Comparison of ENCODE assay signal across 12 cellular contexts in the genomic region with DNA sequence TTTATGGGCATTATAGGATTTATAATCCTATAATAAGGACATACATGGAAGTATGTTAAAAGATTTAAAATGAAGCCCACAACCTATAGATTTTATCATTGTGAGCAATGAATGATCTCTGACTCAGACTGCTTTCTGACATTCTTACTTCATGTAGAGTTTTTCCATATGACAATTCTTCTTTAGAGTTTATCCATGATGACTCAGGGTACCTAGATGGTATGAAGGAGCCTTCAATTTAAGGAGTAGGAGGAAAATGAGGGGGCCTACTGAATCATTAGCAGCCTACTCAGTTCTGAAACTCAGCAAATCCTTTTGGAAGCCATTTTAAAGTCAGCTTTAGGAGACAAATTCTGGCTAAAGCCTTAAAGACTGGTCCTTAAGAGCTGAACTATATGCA. TPM values are rescaled to one million over a fixed set of nuclear protein-coding genes. Genes with fewer than 3 reads are reported as not detected.
DNase-seq lines count a peak whose midpoint lies in the region; ATAC-seq and TF ChIP-seq lines count a peak whose summit lies in the region.
"Had no signal": no experiment of that assay in that cellular context is flagged by ENCODE, and none has a peak within 500 bp of the region (broad histone marks: within the 10 kb centered on the region; RNA-seq: fewer than 3 reads in every experiment).

No MANE protein-coding gene starts in this region.

- H3K4me1 Mint-ChIP-seq in activated T-cell treated with anti-CD3 and anti-CD28 coated beads, Interleukin-2, amount 50 U/mL, for 24 hours (ENCODE audit: low read depth) = peaks cover 92% of the 10 kb centered on the region

- peaks cover 17 to 31% of the 10 kb centered on the region in 2 experiments; a peak in 3 of 4 replicates for H3K4me1 ChIP-seq in SK-N-SH (ENCODE audit: control insufficient read depth in 1 of 2, insufficient read depth in 2 of 2, low read depth in 1 of 2, low read length in 1 of 2)

- H3K4me2 ChIP-seq in SK-N-SH = peak overlapping the region; percentile 36

- peak overlapping the region; percentile 60 for H3K4me3 Mint-ChIP-seq in activated T-cell treated with anti-CD3 and anti-CD28 coated beads, Interleukin-2, amount 50 U/mL, for 24 hours

- ATAC-seq in stimulated activated naive CD8-positive, alpha-beta T cell treated with anti-CD3 and anti-CD28 coated beads, Interleukin-15, Interleukin-2, amounts not matched to agents 100 U/mL and 50 U/mL, for 24 hours = peak; percentile 79
- ATAC-seq in GM21390 (IDR thresholded peaks at IDR 0.05; ENCODE audit: unreplicated experiment) = no peak
- ATAC-seq: gastrocnemius medialis had no signal

- TF ChIP-seq CTCF in SK-N-SH (IDR thresholded peaks at IDR 0.05) (no peak), epithelial cell of esophagus (IDR thresholded peaks at IDR 0.05; ENCODE audit: insufficient read depth, low read depth, low read length, missing control alignments) (no peak)

- H3K4me3 ChIP-seq in SK-N-SH (ENCODE audit: low read depth in 2 of 2, low read length in 1 of 2) = no peak overlapping the region
- no peak overlapping the region for H3K4me3 ChIP-seq in epithelial cell of esophagus (ENCODE audit: low read length)
- H3K4me3 ChIP-seq: gastrocnemius medialis had no signal

- H3K9me2 ChIP-seq in SK-N-SH = no peaks in the 10 kb centered on the region

- no peaks in the 10 kb centered on the region for H3K9me3 ChIP-seq in SK-N-SH
- H3K9me3 ChIP-seq: gastrocnemius medialis had no signal

- H3K36me3 Mint-ChIP-seq in activated T-cell treated with anti-CD3 and anti-CD28 coated beads, Interleukin-2, amount 50 U/mL, for 24 hours (ENCODE audit: low read depth) = peaks cover 64% of the 10 kb centered on the region

- peak overlapping the region; percentile 26; the same call in 1 of the 2 replicates for H2AFZ ChIP-seq in SK-N-SH (ENCODE audit: low read depth)

- peak overlapping the region; percentile 15; the same call in 1 of the 2 replicates for H3K9ac ChIP-seq in SK-N-SH

- H3K27ac ChIP-seq in SK-N-SH (ENCODE audit: low read depth in 2 of 2, low read length in 1 of 2) = peak overlapping the region; percentile 58 to 83; a peak in 3 of 4 replicates
- H3K27ac ChIP-seq: gastrocnemius medialis had no signal

- H3K27me3 Mint-ChIP-seq in activated T-cell treated with anti-CD3 and anti-CD28 coated beads, Interleukin-2, amount 50 U/mL, for 24 hours = no peaks in the 10 kb centered on the region

- TF ChIP-seq EP300 in SK-N-SH (IDR thresholded peaks at IDR 0.05; ENCODE audit: borderline replicate concordance in 1 of 2, low read depth in 1 of 2, low read length in 1 of 2) = peak in 1 of 2 experiments; percentile 72; a peak in 2 of 4 replicates

- CTCF ChIA-PET in SK-N-SH (lab: Yijun Ruan, JAX) = interaction anchor here (1.0 to 3.0 kb wide), 3 partner anchors 9 to 84 kb away, joined by 3 to 13 read pairs (median 10); no protein-coding TSS in a partner anchor

- no peaks in the 10 kb centered on the region for H3K9me3 Mint-ChIP-seq in activated T-cell treated with anti-CD3 and anti-CD28 coated beads, Interleukin-2, amount 50 U/mL, for 24 hours

- H3K27me3 ChIP-seq in SK-N-SH (ENCODE audit: insufficient read depth) = no peaks in the 10 kb centered on the region
- H3K27me3 ChIP-seq: gastrocnemius medialis had no signal

- peak overlapping the region; percentile 90 for H3K27ac Mint-ChIP-seq in activated T-cell treated with anti-CD3 and anti-CD28 coated beads, Interleukin-2, amount 50 U/mL, for 24 hours

- DNase-seq in activated T-cell treated with anti-CD3 and anti-CD28 coated beads, Interleukin-2, amount 50 U/mL, for 24 hours = no peak
- DNase-seq in activated T-cell treated with anti-CD3 and anti-CD28 coated beads for 4 hours = no peak
- DNase-seq in SK-N-SH = no peak
- peak; percentile 85 for DNase-seq in epithelial cell of esophagus (ENCODE audit: low read depth)
- no peak for DNase-seq in stimulated activated naive CD8-positive, alpha-beta T cell treated with anti-CD3 and anti-CD28 coated beads, Interleukin-15, Interleukin-2, amounts not matched to agents 100 U/mL and 50 U/mL, for 24 hours
- DNase-seq in NCI-H2107 (lab: John Stamatoyannopoulos, UW) = no peak
- no peak for DNase-seq in germinal center (ENCODE audit: low spot score)
- DNase-seq: gastrocnemius medialis, KG1, left colon, occipital lobe had no signal

- H3K36me3 ChIP-seq in SK-N-SH (replicated peaks in 1 of 2; ENCODE audit: control insufficient read depth in 1 of 2, insufficient read depth in 2 of 2, low read length in 1 of 2) = no peaks in the 10 kb centered on the region
- H3K36me3 ChIP-seq: gastrocnemius medialis had no signal

- peaks cover 30% of the 10 kb centered on the region for H3F3A ChIP-seq in SK-N-SH (replicated peaks; ENCODE audit: insufficient read depth)

- POLR2A ChIA-PET in SK-N-SH (lab: Yijun Ruan, JAX) = no interaction called here

- no peak for TF ChIP-seq RAD21 in SK-N-SH (IDR thresholded peaks at IDR 0.05; ENCODE audit: low read length)

- peaks cover 74% of the 10 kb centered on the region for H3K79me2 ChIP-seq in SK-N-SH (ENCODE audit: insufficient read depth)

- no peaks in the 10 kb centered on the region for H4K20me1 ChIP-seq in SK-N-SH (ENCODE audit: insufficient read depth)

TF ChIP-seq in SK-N-SH, 30 proteins besides CTCF, POLR2A, EP300 and RAD21 (continues in another document):
- TF ChIP-seq MEF2A (IDR thresholded peaks at IDR 0.05; ENCODE audit: borderline replicate concordance, low read depth) = no peak
- no peak for TF ChIP-seq RXRA (IDR thresholded peaks at IDR 0.05; ENCODE audit: borderline replicate concordance, low read depth)
- TF ChIP-seq JUND (IDR thresholded peaks at IDR 0.05) = peak; percentile 80
- TF ChIP-seq, protein P1, sequence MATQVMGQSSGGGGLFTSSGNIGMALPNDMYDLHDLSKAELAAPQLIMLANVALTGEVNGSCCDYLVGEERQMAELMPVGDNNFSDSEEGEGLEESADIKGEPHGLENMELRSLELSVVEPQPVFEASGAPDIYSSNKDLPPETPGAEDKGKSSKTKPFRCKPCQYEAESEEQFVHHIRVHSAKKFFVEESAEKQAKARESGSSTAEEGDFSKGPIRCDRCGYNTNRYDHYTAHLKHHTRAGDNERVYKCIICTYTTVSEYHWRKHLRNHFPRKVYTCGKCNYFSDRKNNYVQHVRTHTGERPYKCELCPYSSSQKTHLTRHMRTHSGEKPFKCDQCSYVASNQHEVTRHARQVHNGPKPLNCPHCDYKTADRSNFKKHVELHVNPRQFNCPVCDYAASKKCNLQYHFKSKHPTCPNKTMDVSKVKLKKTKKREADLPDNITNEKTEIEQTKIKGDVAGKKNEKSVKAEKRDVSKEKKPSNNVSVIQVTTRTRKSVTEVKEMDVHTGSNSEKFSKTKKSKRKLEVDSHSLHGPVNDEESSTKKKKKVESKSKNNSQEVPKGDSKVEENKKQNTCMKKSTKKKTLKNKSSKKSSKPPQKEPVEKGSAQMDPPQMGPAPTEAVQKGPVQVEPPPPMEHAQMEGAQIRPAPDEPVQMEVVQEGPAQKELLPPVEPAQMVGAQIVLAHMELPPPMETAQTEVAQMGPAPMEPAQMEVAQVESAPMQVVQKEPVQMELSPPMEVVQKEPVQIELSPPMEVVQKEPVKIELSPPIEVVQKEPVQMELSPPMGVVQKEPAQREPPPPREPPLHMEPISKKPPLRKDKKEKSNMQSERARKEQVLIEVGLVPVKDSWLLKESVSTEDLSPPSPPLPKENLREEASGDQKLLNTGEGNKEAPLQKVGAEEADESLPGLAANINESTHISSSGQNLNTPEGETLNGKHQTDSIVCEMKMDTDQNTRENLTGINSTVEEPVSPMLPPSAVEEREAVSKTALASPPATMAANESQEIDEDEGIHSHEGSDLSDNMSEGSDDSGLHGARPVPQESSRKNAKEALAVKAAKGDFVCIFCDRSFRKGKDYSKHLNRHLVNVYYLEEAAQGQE (IDR thresholded peaks at IDR 0.05; ENCODE audit: low read depth, low read length) = no peak
- TF ChIP-seq SMC3 (IDR thresholded peaks at IDR 0.05; ENCODE audit: low read depth, low read length) = no peak
- TF ChIP-seq NFIC (IDR thresholded peaks at IDR 0.05; ENCODE audit: borderline replicate concordance) = peak; percentile 40; the same call in 1 of the 2 replicates
- peak; percentile 78; the same call in 1 of the 2 replicates for TF ChIP-seq FOSL2 (IDR thresholded peaks at IDR 0.05; ENCODE audit: borderline replicate concordance, low read depth)
- TF ChIP-seq POLR2AphosphoS5 (IDR thresholded peaks at IDR 0.05; ENCODE audit: low read depth, low read length) = no peak
- no peak for TF ChIP-seq FOXM1 (IDR thresholded peaks at IDR 0.05; ENCODE audit: low read depth)
- TF ChIP-seq, protein P2, sequence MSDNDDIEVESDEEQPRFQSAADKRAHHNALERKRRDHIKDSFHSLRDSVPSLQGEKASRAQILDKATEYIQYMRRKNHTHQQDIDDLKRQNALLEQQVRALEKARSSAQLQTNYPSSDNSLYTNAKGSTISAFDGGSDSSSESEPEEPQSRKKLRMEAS (IDR thresholded peaks at IDR 0.05; ENCODE audit: low read depth) = 0 out of 2 replicates have a peak, but pooled peaks have one; percentile 13
- no peak for TF ChIP-seq GATA2 (CRISPR knock-in tag; IDR thresholded peaks at IDR 0.05)
- no peak for TF ChIP-seq GABPA (IDR thresholded peaks at IDR 0.05; ENCODE audit: low read depth)
- TF ChIP-seq, protein P3, sequence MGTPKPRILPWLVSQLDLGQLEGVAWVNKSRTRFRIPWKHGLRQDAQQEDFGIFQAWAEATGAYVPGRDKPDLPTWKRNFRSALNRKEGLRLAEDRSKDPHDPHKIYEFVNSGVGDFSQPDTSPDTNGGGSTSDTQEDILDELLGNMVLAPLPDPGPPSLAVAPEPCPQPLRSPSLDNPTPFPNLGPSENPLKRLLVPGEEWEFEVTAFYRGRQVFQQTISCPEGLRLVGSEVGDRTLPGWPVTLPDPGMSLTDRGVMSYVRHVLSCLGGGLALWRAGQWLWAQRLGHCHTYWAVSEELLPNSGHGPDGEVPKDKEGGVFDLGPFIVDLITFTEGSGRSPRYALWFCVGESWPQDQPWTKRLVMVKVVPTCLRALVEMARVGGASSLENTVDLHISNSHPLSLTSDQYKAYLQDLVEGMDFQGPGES (IDR thresholded peaks at IDR 0.05; ENCODE audit: low read depth, low read length) = no peak
- TF ChIP-seq TCF12 (IDR thresholded peaks at IDR 0.05) = peak; percentile 87
- no peak for TF ChIP-seq EZH2phosphoT487 (IDR thresholded peaks at IDR 0.05; ENCODE audit: borderline replicate concordance, low read depth)
- TF ChIP-seq TEAD4 (IDR thresholded peaks at IDR 0.05; ENCODE audit: borderline replicate concordance, insufficient read depth) = 0 out of 2 replicates have a peak, but pooled peaks have one; percentile 23
- no peak for TF ChIP-seq MXI1 (IDR thresholded peaks at IDR 0.05; ENCODE audit: low read depth, low read length)
- no peak for TF ChIP-seq TAF1 (IDR thresholded peaks at IDR 0.05; ENCODE audit: borderline replicate concordance, low read depth, low read length)
- no peak for TF ChIP-seq CHD2 (IDR thresholded peaks at IDR 0.05; ENCODE audit: low read length, partially characterized antibody)
- TF ChIP-seq RFX5 (IDR thresholded peaks at IDR 0.05; ENCODE audit: low read length) = no peak
- no peak for TF ChIP-seq ELF1 (IDR thresholded peaks at IDR 0.05)

RNA-seq across cellular contexts. Expression of a gene that starts 10.4 kb away (rescaled TPM):
- 4.2 and 5.6 TPM in 2 replicates for polyA plus RNA-seq in SK-N-SH (2012; rRNA removed)
- polyA plus RNA-seq in SK-N-SH (2012; cell fraction: cytosol; rRNA removed) = 4.9 and 5.5 TPM in 2 replicates
- 5.8 and 11.7 TPM in 2 replicates for polyA plus RNA-seq in SK-N-SH (2012; cell fraction: nucleus; rRNA removed)
